In the genomic region with DNA sequence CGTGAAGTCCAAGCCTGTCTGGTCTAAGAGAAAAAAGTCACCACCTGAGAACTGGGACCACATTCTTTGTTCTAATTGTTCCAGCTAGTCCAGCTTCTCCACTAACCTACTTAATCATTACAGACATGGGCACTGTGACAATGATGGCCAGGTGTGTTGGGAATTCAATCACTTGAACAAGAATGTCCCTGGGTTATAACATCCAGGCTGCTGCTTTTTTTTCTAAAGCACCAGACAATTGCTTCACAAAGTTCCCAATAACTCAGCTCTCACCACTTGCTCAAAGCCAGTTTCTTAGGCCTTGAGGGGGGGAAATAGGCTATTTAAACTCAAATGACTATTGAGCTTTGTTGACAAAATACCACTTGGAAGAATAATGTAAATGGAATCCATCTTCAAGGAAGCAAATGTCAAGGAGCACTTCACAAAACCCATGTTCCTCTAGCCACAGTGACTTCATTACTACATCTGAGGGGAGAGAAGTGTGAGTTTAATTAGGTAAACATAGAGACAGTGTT, we compare ENCODE assay signal across 9 cellular contexts.
DNase-seq lines count a peak whose midpoint lies in the region; ATAC-seq and TF ChIP-seq lines count a peak whose summit lies in the region.
"Had no signal": no experiment of that assay in that cellular context is flagged by ENCODE, and none has a peak within 500 bp of the region (broad histone marks: within the 10 kb centered on the region; RNA-seq: fewer than 3 reads in every experiment).

No MANE protein-coding gene starts in this region.

- H3F3A ChIP-seq in PC-3 (ENCODE audit: low read length, unreplicated experiment), result peaks cover 14% of the 10 kb centered on the region

- H3K27ac ChIP-seq in PC-3 (ENCODE audit: low read length) (peak overlapping the region; percentile 95), thyroid gland (peak overlapping the region in 2 of 3 donors; percentile 59 to 71)
- H3K27ac ChIP-seq: C4-2B had no signal

- peaks cover 15% of the 10 kb centered on the region for H3K9me3 Mint-ChIP-seq in activated T-cell treated with anti-CD3 and anti-CD28 coated beads, Interleukin-2, amount 50 U/mL, for 24 hours

- in situ Hi-C loops in ACHN (cut with HindIII; ENCODE audit: low pct_ligation_motif_present, low pct_unique_long_range_greater_than_20kb, low sequenced_read_pairs), result loop anchor here (25.0 kb wide), 1 partner anchor 130 kb away; no protein-coding TSS in a partner anchor

- BruUV-seq in PC-3 (replicated peaks; lab: Mats Ljungman, UMichigan), result no TSS peak

- peaks cover 8% of the 10 kb centered on the region for H3K36me3 Mint-ChIP-seq in activated T-cell treated with anti-CD3 and anti-CD28 coated beads, Interleukin-2, amount 50 U/mL, for 24 hours (ENCODE audit: low read depth)

- CTCF ChIA-PET in PC-3 (lab: Charles Lee), result no interaction called here

- intact Hi-C loops in PC-3 (cut with micrococcal nuclease), result loop anchor here (2.0 to 5.0 kb wide), 3 partner anchors 15 to 130 kb away; no protein-coding TSS in a partner anchor
- intact Hi-C loops in thyroid gland (cut with DNase I), result no loop called here

- H3K4me1 ChIP-seq in PC-3 (ENCODE audit: insufficient read depth, low read length) (peaks cover 39% of the 10 kb centered on the region), thyroid gland (peaks cover 30 to 65% of the 10 kb centered on the region in 2 donors)

- peaks cover 74% of the 10 kb centered on the region for H3K4me1 Mint-ChIP-seq in activated T-cell treated with anti-CD3 and anti-CD28 coated beads, Interleukin-2, amount 50 U/mL, for 24 hours (ENCODE audit: low read depth)

- TF ChIP-seq CTCF in PC-3 (conservative IDR thresholded peaks at IDR 0.05; ENCODE audit: low read depth, low read length) (no peak), fibroblast of the aortic adventitia (IDR thresholded peaks at IDR 0.05; ENCODE audit: insufficient read depth, low read length) (no peak), thyroid gland (IDR thresholded peaks at IDR 0.05) (no peak)

- H2AFZ ChIP-seq in PC-3 (ENCODE audit: low read length), result no peak overlapping the region

- no peak overlapping the region for H3K4me3 Mint-ChIP-seq in activated T-cell treated with anti-CD3 and anti-CD28 coated beads, Interleukin-2, amount 50 U/mL, for 24 hours

- ATAC-seq in PC-3, result no peak

- no peaks in the 10 kb centered on the region for H4K20me1 ChIP-seq in PC-3 (ENCODE audit: low read length)

- H3K4me3 ChIP-seq in PC-3 (ENCODE audit: low read length) (no peak overlapping the region), fibroblast of the aortic adventitia (ENCODE audit: low read depth, low read length) (no peak overlapping the region), thyroid gland (replicated peaks in 1 of 3) (no peak overlapping the region)

- POLR2A ChIA-PET in PC-3 (lab: Charles Lee; ENCODE audit: unreplicated experiment), result no interaction called here

- DNase-seq in activated T-cell treated with anti-CD3 and anti-CD28 coated beads, Interleukin-2, amount 50 U/mL, for 24 hours, result no peak
- DNase-seq in activated T-cell treated with anti-CD3 and anti-CD28 coated beads for 4 hours, result no peak
- DNase-seq in PC-3, result peak; percentile 59
- DNase-seq in fibroblast of the aortic adventitia (ENCODE audit: low read depth), result peak; percentile 28
- DNase-seq in thyroid gland, result peak in 1 of 2 donors; percentile 27
- no peak for DNase-seq in stimulated activated CD4-positive, alpha-beta T cell treated with anti-CD3 and anti-CD28 coated beads, Interleukin-1b, Interleukin-23, amount 100 ng/mL, for 48 hours
- no peak for DNase-seq in ACHN
- no peak for DNase-seq in GM03348 (ENCODE audit: low spot score)

- H3K27me3 ChIP-seq in PC-3 (ENCODE audit: low read length) (no peaks in the 10 kb centered on the region), thyroid gland (no peaks in the 10 kb centered on the region)

- peak overlapping the region; percentile 71 for H3K4me2 ChIP-seq in PC-3 (ENCODE audit: low read length)

- no peaks in the 10 kb centered on the region for H3K9me2 ChIP-seq in PC-3 (replicated peaks; ENCODE audit: low read length)

- H3K27me3 Mint-ChIP-seq in activated T-cell treated with anti-CD3 and anti-CD28 coated beads, Interleukin-2, amount 50 U/mL, for 24 hours, result no peaks in the 10 kb centered on the region

- no peaks in the 10 kb centered on the region for H3K36me3 ChIP-seq in PC-3 (ENCODE audit: low read depth, low read length)
- no peaks in the 10 kb centered on the region for H3K36me3 ChIP-seq in thyroid gland

- H3K9me3 ChIP-seq in PC-3 (ENCODE audit: low read length) (no peaks in the 10 kb centered on the region), thyroid gland (no peaks in the 10 kb centered on the region)

- H3K9ac ChIP-seq in PC-3 (ENCODE audit: low read length), result peak overlapping the region; percentile 66

- no peaks in the 10 kb centered on the region for H3K79me2 ChIP-seq in PC-3 (ENCODE audit: low read length)

- 0% methylated on average over 1 of the region's 1 CpG for WGBS in thyroid gland, 2 donors

- H3K27ac Mint-ChIP-seq in activated T-cell treated with anti-CD3 and anti-CD28 coated beads, Interleukin-2, amount 50 U/mL, for 24 hours, result peak overlapping the region; percentile 93

- no peak for TF ChIP-seq POLR2A in thyroid gland (IDR thresholded peaks at IDR 0.05)

Comparison
In these comparisons a context has a peak if more than half of its experiments do, and no peak if none do; other contexts are left out.
1. DNase-seq: peak in PC-3 (single experiment) and fibroblast of the aortic adventitia (single experiment); none in activated T-cell treated with anti-CD3 and anti-CD28 coated beads, Interleukin-2, amount 50 U/mL, for 24 hours (single experiment), activated T-cell treated with anti-CD3 and anti-CD28 coated beads for 4 hours (single experiment), stimulated activated CD4-positive, alpha-beta T cell treated with anti-CD3 and anti-CD28 coated beads, Interleukin-1b, Interleukin-23, amount 100 ng/mL, for 48 hours (single experiment), ACHN (single experiment) and GM03348 (single experiment).